ENCODE assay signal across 8 cellular contexts in genomic region chr21:26169061-26169610, GRCh38. TPM values are rescaled to one million over a fixed set of nuclear protein-coding genes. Genes with fewer than 3 reads are reported as not detected.
A peak's percentile ranks its signal among the peaks of the same experiment; 100 is the strongest.
DNase-seq lines count a peak whose midpoint lies in the region; ATAC-seq, FAIRE-seq and TF ChIP-seq lines count a peak whose summit lies in the region.

No MANE protein-coding gene starts in this region.

- peak overlapping the region; percentile 89 to 95 (median 92) for H3K27ac ChIP-seq in transverse colon

- in situ Hi-C loops in transverse colon (cut with MboI; ENCODE audit: low pct_ligation_motif_present in 1 of 4, low pct_unique_long_range_greater_than_20kb in 1 of 4, low sequenced_read_pairs in 3 of 4) = loop anchor here in 1 of 4 donors (25.0 kb wide), 1 partner anchor 282 kb away; no protein-coding TSS in a partner anchor

- no peak for TF ChIP-seq POLR2A in transverse colon (IDR thresholded peaks at IDR 0.05)

- peak in 11 of 14 donors; percentile 71 to 88 (median 78) for DNase-seq in C1 segment of cervical spinal cord (lab: John Stamatoyannopoulos, UW)
- DNase-seq in HPDE6-E6E7 (ENCODE audit: extremely low spot score) = peak; percentile 42
- peak; percentile 49 to 77 for DNase-seq in NOMO-1 (lab: John Stamatoyannopoulos, UW; ENCODE audit: unreplicated experiment in 2 of 2)
- peak; percentile 30 for DNase-seq in activated naive CD4-positive, alpha-beta T cell treated with Interleukin-2 at 50 U/mL for 16 hours
- DNase-seq in frontal cortex (ENCODE audit: low spot score in 2 of 2) = peak; percentile 45 to 65
- peak; percentile 49 for DNase-seq in transverse colon

- H3K36me3 ChIP-seq in neuron (ENCODE audit: insufficient read depth, low read length) (no peaks in the 10 kb centered on the region), transverse colon (no peaks in the 10 kb centered on the region)

- H3K4me1 ChIP-seq in neuron (ENCODE audit: insufficient read depth, low read length) (peaks cover 49% of the 10 kb centered on the region), transverse colon (peaks cover 0 to 50% (median 28%) of the 10 kb centered on the region in 4 donors)

- intact Hi-C loops in transverse colon (cut with DNase I; ENCODE audit: low total_unique reads) = no loop called here

- no peaks in the 10 kb centered on the region for H3K27me3 ChIP-seq in neuron (ENCODE audit: insufficient read depth, low read length)
- H3K27me3 ChIP-seq in transverse colon = no peaks in the 10 kb centered on the region

- no peaks in the 10 kb centered on the region for H3K9me3 ChIP-seq in neuron (ENCODE audit: low read length)
- no peaks in the 10 kb centered on the region for H3K9me3 ChIP-seq in transverse colon

- peak; percentile 58 for ATAC-seq in GM19372 (IDR thresholded peaks at IDR 0.05; ENCODE audit: low read depth, unreplicated experiment)

- peak overlapping the region; percentile 69 for H2AFZ ChIP-seq in neuron (ENCODE audit: low read depth, low read length)

- H3K4me3 ChIP-seq in neuron (ENCODE audit: low read length) = peak overlapping the region; percentile 96
- peak overlapping the region; percentile 46 to 87 (median 72) for H3K4me3 ChIP-seq in transverse colon

- FAIRE-seq in frontal cortex (lab: Jason Lieb, UNC) = no peak

- TF ChIP-seq CTCF in transverse colon (IDR thresholded peaks at IDR 0.05) = peak; percentile 33 to 57 (median 49)

- WGBS in transverse colon (ENCODE audit: low coverage in 1 of 2), 2 donors = 0 to 4% methylated on average over 8 to 18 of the region's 18 CpGs

- no peak for TF ChIP-seq EP300 in transverse colon (IDR thresholded peaks at IDR 0.05; ENCODE audit: low read depth)

RNA-seq across cellular contexts. Expression of gene APP, which starts 1.4 kb away (rescaled TPM):
- total RNA-seq in frontal cortex (549 TPM), transverse colon (1,000 to 10,000 TPM in 1 of 4 donors, 100 to 1,000 TPM in 3; 471 to 1,291 (median 672) TPM)

Comparison
In these comparisons a context has a peak if more than half of its experiments do, and no peak if none do; other contexts are left out.
1. Peak in every context shown above with its lines: DNase-seq, ATAC-seq, H3K4me3 ChIP-seq and H3K27ac ChIP-seq.